In the genomic region with DNA sequence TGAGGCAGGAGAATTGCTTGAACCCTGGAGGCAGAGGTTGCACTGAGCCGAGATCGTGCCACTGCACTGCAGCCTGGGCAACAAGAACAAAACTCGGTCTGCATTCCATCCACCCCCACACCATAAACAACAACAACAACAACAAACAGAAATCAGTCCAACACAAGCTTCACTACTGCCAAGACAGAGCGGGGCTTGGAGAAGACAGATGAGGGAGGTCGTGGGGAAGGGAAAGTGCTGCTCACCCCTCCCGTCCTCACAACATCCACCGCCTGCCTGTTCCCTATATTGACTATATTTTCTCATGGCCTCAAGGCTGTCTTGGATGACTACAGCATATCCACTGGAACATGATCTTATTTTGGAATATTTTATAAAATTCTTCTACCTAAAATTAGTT, we compare ENCODE assay signal across 25 cellular contexts.
"Had no signal": no experiment of that assay in that cellular context is flagged by ENCODE, and none has a peak within 500 bp of the region (broad histone marks: within the 10 kb centered on the region; RNA-seq: fewer than 3 reads in every experiment).

No MANE protein-coding gene starts in this region.

- H3K9me3 ChIP-seq: left ventricle myocardium inferior, mucosa of descending colon, ovary, right atrium auricular region, right lobe of liver, stomach, testis, thyroid gland, transverse colon, upper lobe of left lung had no signal

- H3K27me3 ChIP-seq: ovary, right atrium auricular region, right lobe of liver, stomach, testis, thyroid gland, transverse colon, upper lobe of left lung had no signal

- H3K4me3 Mint-ChIP-seq: immature natural killer cell; memory B cell; naive thymus-derived CD4-positive, alpha-beta T cell; natural killer cell treated with Interleukin-12 subunit alpha and Interleukin-12 subunit beta and Interleukin-15 and Interleukin-18, amount 100 ng/mL, for 72 hours; stimulated activated naive B cell treated with anti-CD40 and anti-IgM and Interleukin-4, amounts not matched to agents 10 μg/mL and 1 μg/mL and 100 μg/mL, for 72 hours had no signal

- DNase-seq: hypothalamus; immature natural killer cell; left ventricle myocardium inferior; midbrain; mucosa of descending colon; naive thymus-derived CD4-positive, alpha-beta T cell; ovary; right lobe of liver; stimulated activated CD4-positive, alpha-beta T cell treated with anti-CD3 and anti-CD28 coated beads, Interleukin-12 subunit alpha, Interleukin-12 subunit beta, amount 100 ng/mL, for 4 hours; stimulated activated CD4-positive, alpha-beta T cell treated with anti-CD3 and anti-CD28 coated beads, Interleukin-15, amount 100 ng/mL, for 24 hours; stimulated activated CD4-positive, alpha-beta T cell treated with anti-CD3 and anti-CD28 coated beads, Interleukin-2, amount 100 ng/mL, for 24 hours; stimulated activated CD4-positive, alpha-beta T cell treated with anti-CD3 and anti-CD28 coated beads, Interleukin-4, amount 100 ng/mL, for 1 hour; stimulated activated naive B cell treated with anti-CD40 and anti-IgM and Interleukin-4, amounts not matched to agents 10 μg/mL and 1 μg/mL and 100 μg/mL, for 72 hours; stimulated activated naive CD8-positive, alpha-beta T cell treated with anti-CD3 and anti-CD28 coated beads, Interleukin-15, Interleukin-2, amounts not matched to agents 100 U/mL and 50 U/mL, for 24 hours; stomach; testis; thyroid gland; transverse colon; upper lobe of left lung had no signal

- H3K4me3 ChIP-seq: left ventricle myocardium inferior, lung, mucosa of descending colon, ovary, right atrium auricular region, right lobe of liver, skin epidermis, stomach, testis, thyroid gland, transverse colon, upper lobe of left lung had no signal

- H3K27ac ChIP-seq: left ventricle myocardium inferior, ovary, right atrium auricular region, right lobe of liver, skin epidermis, stomach, testis, thyroid gland, transverse colon, upper lobe of left lung had no signal

- H3K36me3 Mint-ChIP-seq: memory B cell; naive thymus-derived CD4-positive, alpha-beta T cell; natural killer cell treated with Interleukin-12 subunit alpha and Interleukin-12 subunit beta and Interleukin-15 and Interleukin-18, amount 100 ng/mL, for 72 hours had no signal

- ATAC-seq: mucosa of descending colon; naive thymus-derived CD4-positive, alpha-beta T cell; natural killer cell treated with Interleukin-12 subunit alpha and Interleukin-12 subunit beta and Interleukin-15 and Interleukin-18, amount 100 ng/mL, for 72 hours; right lobe of liver; stimulated activated naive B cell treated with anti-CD40 and anti-IgM and Interleukin-4, amounts not matched to agents 10 μg/mL and 1 μg/mL and 100 μg/mL, for 72 hours; stimulated activated naive CD8-positive, alpha-beta T cell treated with anti-CD3 and anti-CD28 coated beads, Interleukin-15, Interleukin-2, amounts not matched to agents 100 U/mL and 50 U/mL, for 24 hours had no signal

- H3K27ac Mint-ChIP-seq: immature natural killer cell; memory B cell; natural killer cell treated with Interleukin-12 subunit alpha and Interleukin-12 subunit beta and Interleukin-15 and Interleukin-18, amount 100 ng/mL, for 72 hours; stimulated activated naive B cell treated with anti-CD40 and anti-IgM and Interleukin-4, amounts not matched to agents 10 μg/mL and 1 μg/mL and 100 μg/mL, for 72 hours had no signal

- H3K4me1 ChIP-seq: right atrium auricular region, thyroid gland, upper lobe of left lung had no signal

- H3K36me3 ChIP-seq: ovary, right atrium auricular region, right lobe of liver, thyroid gland, transverse colon, upper lobe of left lung had no signal

- H3K9me3 Mint-ChIP-seq: immature natural killer cell; memory B cell; naive thymus-derived CD4-positive, alpha-beta T cell; natural killer cell treated with Interleukin-12 subunit alpha and Interleukin-12 subunit beta and Interleukin-15 and Interleukin-18, amount 100 ng/mL, for 72 hours; stimulated activated naive B cell treated with anti-CD40 and anti-IgM and Interleukin-4, amounts not matched to agents 10 μg/mL and 1 μg/mL and 100 μg/mL, for 72 hours had no signal

- FAIRE-seq: islet of Langerhans had no signal
